2 cellular contexts compared by ENCODE assay signal in the genomic region with DNA sequence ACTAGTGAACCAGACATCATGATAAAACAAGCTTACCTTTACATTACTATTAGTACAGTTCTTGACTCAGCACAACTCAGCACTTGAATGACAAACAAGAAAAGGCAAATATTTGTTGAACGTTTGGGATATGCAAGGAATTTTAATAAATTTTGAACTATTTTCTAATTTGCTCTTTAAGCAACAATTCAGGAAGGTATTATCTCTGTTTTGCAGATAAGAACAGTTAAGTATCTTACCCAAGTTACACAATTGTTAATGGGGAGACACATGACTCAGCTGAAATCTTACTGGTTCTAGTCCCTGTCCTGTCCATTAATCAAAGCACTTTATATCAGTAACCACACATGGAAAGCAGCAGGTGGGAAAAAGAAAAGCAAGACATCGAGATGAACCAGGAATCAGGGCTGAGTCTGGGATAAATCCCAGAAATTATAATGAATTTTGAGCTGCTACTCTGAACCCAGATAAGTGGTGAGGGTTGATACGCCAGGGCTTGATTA.
TF ChIP-seq lines count a peak whose summit lies in the region.

No MANE protein-coding gene starts in this region.

TF ChIP-seq in SK-N-SH treated with all-trans-retinoic acid at 6 μM for 48 hours, 23 proteins besides CTCF, POLR2A, EP300 and RAD21 (continued from another document):
- TF ChIP-seq, protein P1, sequence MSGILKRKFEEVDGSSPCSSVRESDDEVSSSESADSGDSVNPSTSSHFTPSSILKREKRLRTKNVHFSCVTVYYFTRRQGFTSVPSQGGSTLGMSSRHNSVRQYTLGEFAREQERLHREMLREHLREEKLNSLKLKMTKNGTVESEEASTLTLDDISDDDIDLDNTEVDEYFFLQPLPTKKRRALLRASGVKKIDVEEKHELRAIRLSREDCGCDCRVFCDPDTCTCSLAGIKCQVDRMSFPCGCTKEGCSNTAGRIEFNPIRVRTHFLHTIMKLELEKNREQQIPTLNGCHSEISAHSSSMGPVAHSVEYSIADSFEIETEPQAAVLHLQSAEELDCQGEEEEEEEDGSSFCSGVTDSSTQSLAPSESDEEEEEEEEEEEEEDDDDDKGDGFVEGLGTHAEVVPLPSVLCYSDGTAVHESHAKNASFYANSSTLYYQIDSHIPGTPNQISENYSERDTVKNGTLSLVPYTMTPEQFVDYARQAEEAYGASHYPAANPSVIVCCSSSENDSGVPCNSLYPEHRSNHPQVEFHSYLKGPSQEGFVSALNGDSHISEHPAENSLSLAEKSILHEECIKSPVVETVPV (CRISPR knock-in tag; IDR thresholded peaks at IDR 0.05) = no peak
- TF ChIP-seq OSR1 (CRISPR knock-in tag; IDR thresholded peaks at IDR 0.05) = no peak
- no peak for TF ChIP-seq BACH2 (CRISPR knock-in tag; IDR thresholded peaks at IDR 0.05; ENCODE audit: borderline replicate concordance)
- TF ChIP-seq, protein P2, sequence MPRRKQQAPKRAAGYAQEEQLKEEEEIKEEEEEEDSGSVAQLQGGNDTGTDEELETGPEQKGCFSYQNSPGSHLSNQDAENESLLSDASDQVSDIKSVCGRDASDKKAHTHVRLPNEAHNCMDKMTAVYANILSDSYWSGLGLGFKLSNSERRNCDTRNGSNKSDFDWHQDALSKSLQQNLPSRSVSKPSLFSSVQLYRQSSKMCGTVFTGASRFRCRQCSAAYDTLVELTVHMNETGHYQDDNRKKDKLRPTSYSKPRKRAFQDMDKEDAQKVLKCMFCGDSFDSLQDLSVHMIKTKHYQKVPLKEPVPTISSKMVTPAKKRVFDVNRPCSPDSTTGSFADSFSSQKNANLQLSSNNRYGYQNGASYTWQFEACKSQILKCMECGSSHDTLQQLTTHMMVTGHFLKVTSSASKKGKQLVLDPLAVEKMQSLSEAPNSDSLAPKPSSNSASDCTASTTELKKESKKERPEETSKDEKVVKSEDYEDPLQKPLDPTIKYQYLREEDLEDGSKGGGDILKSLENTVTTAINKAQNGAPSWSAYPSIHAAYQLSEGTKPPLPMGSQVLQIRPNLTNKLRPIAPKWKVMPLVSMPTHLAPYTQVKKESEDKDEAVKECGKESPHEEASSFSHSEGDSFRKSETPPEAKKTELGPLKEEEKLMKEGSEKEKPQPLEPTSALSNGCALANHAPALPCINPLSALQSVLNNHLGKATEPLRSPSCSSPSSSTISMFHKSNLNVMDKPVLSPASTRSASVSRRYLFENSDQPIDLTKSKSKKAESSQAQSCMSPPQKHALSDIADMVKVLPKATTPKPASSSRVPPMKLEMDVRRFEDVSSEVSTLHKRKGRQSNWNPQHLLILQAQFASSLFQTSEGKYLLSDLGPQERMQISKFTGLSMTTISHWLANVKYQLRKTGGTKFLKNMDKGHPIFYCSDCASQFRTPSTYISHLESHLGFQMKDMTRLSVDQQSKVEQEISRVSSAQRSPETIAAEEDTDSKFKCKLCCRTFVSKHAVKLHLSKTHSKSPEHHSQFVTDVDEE (CRISPR knock-in tag; IDR thresholded peaks at IDR 0.05) = no peak

TF ChIP-seq in SK-N-SH, 30 proteins besides CTCF, POLR2A, EP300 and RAD21 (continued from another document):
- TF ChIP-seq, protein P3, sequence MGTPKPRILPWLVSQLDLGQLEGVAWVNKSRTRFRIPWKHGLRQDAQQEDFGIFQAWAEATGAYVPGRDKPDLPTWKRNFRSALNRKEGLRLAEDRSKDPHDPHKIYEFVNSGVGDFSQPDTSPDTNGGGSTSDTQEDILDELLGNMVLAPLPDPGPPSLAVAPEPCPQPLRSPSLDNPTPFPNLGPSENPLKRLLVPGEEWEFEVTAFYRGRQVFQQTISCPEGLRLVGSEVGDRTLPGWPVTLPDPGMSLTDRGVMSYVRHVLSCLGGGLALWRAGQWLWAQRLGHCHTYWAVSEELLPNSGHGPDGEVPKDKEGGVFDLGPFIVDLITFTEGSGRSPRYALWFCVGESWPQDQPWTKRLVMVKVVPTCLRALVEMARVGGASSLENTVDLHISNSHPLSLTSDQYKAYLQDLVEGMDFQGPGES (IDR thresholded peaks at IDR 0.05; ENCODE audit: low read depth, low read length) = no peak
- TF ChIP-seq SIN3A (IDR thresholded peaks at IDR 0.05; ENCODE audit: borderline replicate concordance, low read depth, low read length) = no peak
- no peak for TF ChIP-seq GABPA (IDR thresholded peaks at IDR 0.05; ENCODE audit: low read depth)
- TF ChIP-seq, protein P4, sequence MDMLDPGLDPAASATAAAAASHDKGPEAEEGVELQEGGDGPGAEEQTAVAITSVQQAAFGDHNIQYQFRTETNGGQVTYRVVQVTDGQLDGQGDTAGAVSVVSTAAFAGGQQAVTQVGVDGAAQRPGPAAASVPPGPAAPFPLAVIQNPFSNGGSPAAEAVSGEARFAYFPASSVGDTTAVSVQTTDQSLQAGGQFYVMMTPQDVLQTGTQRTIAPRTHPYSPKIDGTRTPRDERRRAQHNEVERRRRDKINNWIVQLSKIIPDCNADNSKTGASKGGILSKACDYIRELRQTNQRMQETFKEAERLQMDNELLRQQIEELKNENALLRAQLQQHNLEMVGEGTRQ (IDR thresholded peaks at IDR 0.05; ENCODE audit: borderline replicate concordance, low read depth, low read length) = no peak
- TF ChIP-seq TAF1 (IDR thresholded peaks at IDR 0.05; ENCODE audit: borderline replicate concordance, low read depth, low read length) = no peak
- TF ChIP-seq POLR2AphosphoS5 (IDR thresholded peaks at IDR 0.05; ENCODE audit: low read depth, low read length) = no peak
- TF ChIP-seq NRF1 (IDR thresholded peaks at IDR 0.05; ENCODE audit: low read depth, low read length) = no peak
- TF ChIP-seq, protein P5, sequence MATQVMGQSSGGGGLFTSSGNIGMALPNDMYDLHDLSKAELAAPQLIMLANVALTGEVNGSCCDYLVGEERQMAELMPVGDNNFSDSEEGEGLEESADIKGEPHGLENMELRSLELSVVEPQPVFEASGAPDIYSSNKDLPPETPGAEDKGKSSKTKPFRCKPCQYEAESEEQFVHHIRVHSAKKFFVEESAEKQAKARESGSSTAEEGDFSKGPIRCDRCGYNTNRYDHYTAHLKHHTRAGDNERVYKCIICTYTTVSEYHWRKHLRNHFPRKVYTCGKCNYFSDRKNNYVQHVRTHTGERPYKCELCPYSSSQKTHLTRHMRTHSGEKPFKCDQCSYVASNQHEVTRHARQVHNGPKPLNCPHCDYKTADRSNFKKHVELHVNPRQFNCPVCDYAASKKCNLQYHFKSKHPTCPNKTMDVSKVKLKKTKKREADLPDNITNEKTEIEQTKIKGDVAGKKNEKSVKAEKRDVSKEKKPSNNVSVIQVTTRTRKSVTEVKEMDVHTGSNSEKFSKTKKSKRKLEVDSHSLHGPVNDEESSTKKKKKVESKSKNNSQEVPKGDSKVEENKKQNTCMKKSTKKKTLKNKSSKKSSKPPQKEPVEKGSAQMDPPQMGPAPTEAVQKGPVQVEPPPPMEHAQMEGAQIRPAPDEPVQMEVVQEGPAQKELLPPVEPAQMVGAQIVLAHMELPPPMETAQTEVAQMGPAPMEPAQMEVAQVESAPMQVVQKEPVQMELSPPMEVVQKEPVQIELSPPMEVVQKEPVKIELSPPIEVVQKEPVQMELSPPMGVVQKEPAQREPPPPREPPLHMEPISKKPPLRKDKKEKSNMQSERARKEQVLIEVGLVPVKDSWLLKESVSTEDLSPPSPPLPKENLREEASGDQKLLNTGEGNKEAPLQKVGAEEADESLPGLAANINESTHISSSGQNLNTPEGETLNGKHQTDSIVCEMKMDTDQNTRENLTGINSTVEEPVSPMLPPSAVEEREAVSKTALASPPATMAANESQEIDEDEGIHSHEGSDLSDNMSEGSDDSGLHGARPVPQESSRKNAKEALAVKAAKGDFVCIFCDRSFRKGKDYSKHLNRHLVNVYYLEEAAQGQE (IDR thresholded peaks at IDR 0.05; ENCODE audit: low read depth, low read length) = no peak
- no peak for TF ChIP-seq GATA2 (CRISPR knock-in tag; IDR thresholded peaks at IDR 0.05)
- TF ChIP-seq TEAD4 (IDR thresholded peaks at IDR 0.05; ENCODE audit: borderline replicate concordance, insufficient read depth) = no peak
- TF ChIP-seq CHD2 (IDR thresholded peaks at IDR 0.05; ENCODE audit: low read length, partially characterized antibody) = no peak
- TF ChIP-seq FOXJ3 (CRISPR knock-in tag; IDR thresholded peaks at IDR 0.05) = no peak
TF ChIP-seq in SK-N-SH: peak in this region for 0.
